ENCODE assay signal across 26 cellular contexts in genomic region chr6:3304500-3305215, GRCh38. TPM values are rescaled to one million over a fixed set of nuclear protein-coding genes. Genes with fewer than 3 reads are reported as not detected.
DNase-seq lines count a peak whose midpoint lies in the region; ATAC-seq, FAIRE-seq and TF ChIP-seq lines count a peak whose summit lies in the region.
"Had no signal": no experiment of that assay in that cellular context is flagged by ENCODE, and none has a peak within 500 bp of the region (broad histone marks: within the 10 kb centered on the region; RNA-seq: fewer than 3 reads in every experiment).

No MANE protein-coding gene starts in this region.

- H3F3A ChIP-seq in neural progenitor cell (ENCODE audit: low read depth): no peaks in the 10 kb centered on the region

- CTCF ChIA-PET in WTC11 (lab: Charles Lee): no interaction called here

- H3K27ac ChIP-seq in neural progenitor cell: no peak overlapping the region
- H3K27ac ChIP-seq in spleen: no peak overlapping the region
- no peak overlapping the region for H3K27ac ChIP-seq in WERI-Rb-1
- H3K27ac ChIP-seq in small intestine (ENCODE audit: low read depth in 1 of 2, low read length in 1 of 2): no peak overlapping the region
- H3K27ac ChIP-seq: A549; BLaER1 treated with 17β-estradiol and CSF1 and Interleukin-3, amounts not matched to agents 10 nM and 100 nM; PC-9 had no signal

- H3K27ac Mint-ChIP-seq in WTC11 (0 out of 2 replicates have a peak overlapping the region, but pooled peaks have one; percentile 26), neural progenitor cell (peak overlapping the region; percentile 17)
- H3K27ac Mint-ChIP-seq: CD4-positive, alpha-beta memory T cell had no signal

- POLR2A ChIA-PET in WTC11 (lab: Charles Lee): no interaction called here

- H3K9me3 ChIP-seq in neural progenitor cell (ENCODE audit: low read depth) (no peaks in the 10 kb centered on the region), spleen (peaks cover 0 to 5% (median 0%) of the 10 kb centered on the region in 8 donors), WERI-Rb-1 (ENCODE audit: severe bottlenecking) (peaks cover 13% of the 10 kb centered on the region), small intestine (ENCODE audit: control insufficient read depth, low read depth) (peaks cover 1% of the 10 kb centered on the region)

- intact Hi-C loops in spleen (cut with DNase I; ENCODE audit: low total_unique reads): no loop called here

- no peak overlapping the region for H3K4me2 ChIP-seq in neural progenitor cell
- H3K4me2 ChIP-seq: A549; BLaER1 treated with 17β-estradiol and CSF1 and Interleukin-3, amounts not matched to agents 10 nM and 100 nM; PC-9 had no signal

- H3K4me1 Mint-ChIP-seq in WTC11 (peaks cover 3% of the 10 kb centered on the region), neural progenitor cell (peaks cover 7% of the 10 kb centered on the region)
- H3K4me1 Mint-ChIP-seq: CD4-positive, alpha-beta memory T cell had no signal

- no peak for TF ChIP-seq POLR2A in spleen (IDR thresholded peaks at IDR 0.05)

- ATAC-seq in WTC11 (no peak), esophagus mucosa (peak; percentile 30), HG03565 (IDR thresholded peaks at IDR 0.05; ENCODE audit: unreplicated experiment) (no peak)
- ATAC-seq: A549, GM12878, HCT116 had no signal

- H4K20me1 ChIP-seq in neural progenitor cell (ENCODE audit: low read depth): no peaks in the 10 kb centered on the region
- H4K20me1 ChIP-seq: BLaER1 treated with 17β-estradiol and CSF1 and Interleukin-3, amounts not matched to agents 10 nM and 100 nM had no signal

- TF ChIP-seq CTCF in WTC11 (IDR thresholded peaks at IDR 0.05): no peak
- no peak for TF ChIP-seq CTCF in neural progenitor cell (IDR thresholded peaks at IDR 0.05)
- TF ChIP-seq CTCF in spleen (IDR thresholded peaks at IDR 0.05 in 8 of 11, conservative IDR thresholded peaks at IDR 0.05 in 3 of 11): no peak
- TF ChIP-seq CTCF in WERI-Rb-1 (IDR thresholded peaks at IDR 0.05; ENCODE audit: low read depth, low read length): no peak

- H3K9ac ChIP-seq in neural progenitor cell: no peak overlapping the region
- H3K9ac ChIP-seq: BLaER1 treated with 17β-estradiol and CSF1 and Interleukin-3, amounts not matched to agents 10 nM and 100 nM had no signal

- 86 to 93% (median 89%) methylated on average over 16 of the region's 16 CpGs for WGBS in spleen, 5 donors
- 83 to 90% (median 90%) methylated on average over 16 of the region's 16 CpGs for WGBS in small intestine, 3 donors

- FAIRE-seq in small intestine (lab: Jason Lieb, UNC): no peak
- FAIRE-seq: A549, G401.6, GM12878 had no signal

- H3K36me3 ChIP-seq in neural progenitor cell: no peaks in the 10 kb centered on the region
- H3K36me3 ChIP-seq in spleen: no peaks in the 10 kb centered on the region
- peaks cover 23% of the 10 kb centered on the region for H3K36me3 ChIP-seq in WERI-Rb-1
- peaks cover 0 to 7% of the 10 kb centered on the region in 2 donors for H3K36me3 ChIP-seq in small intestine (ENCODE audit: control insufficient read depth in 2 of 2, insufficient read depth in 2 of 2, low read length in 2 of 2)
- H3K36me3 ChIP-seq: BLaER1 treated with 17β-estradiol and CSF1 and Interleukin-3, amounts not matched to agents 10 nM and 100 nM had no signal

- H3K36me3 Mint-ChIP-seq in WTC11 (peaks cover 34% of the 10 kb centered on the region), neural progenitor cell (peaks cover 54% of the 10 kb centered on the region)

- no peak overlapping the region for H2AFZ ChIP-seq in neural progenitor cell (replicated peaks)
- H2AFZ ChIP-seq: PC-9 had no signal

- peaks cover 9% of the 10 kb centered on the region for H3K9me3 Mint-ChIP-seq in WTC11
- H3K9me3 Mint-ChIP-seq in neural progenitor cell: peaks cover 11% of the 10 kb centered on the region

- DNase-seq in WTC11 (ENCODE audit: low spot score): peak; percentile 4
- no peak for DNase-seq in neural progenitor cell (ENCODE audit: low spot score)
- peak; percentile 32 for DNase-seq in spleen
- DNase-seq in WERI-Rb-1: no peak
- DNase-seq in small intestine: no peak
- DNase-seq: AML-193; CD4-positive, alpha-beta memory T cell; COR-L47; NCI-H1105 treated with DMSO at 0.1 percent for 48 hours; NCI-H146; NCI-H1930; NCI-H2107; NCI-H446 treated with DMSO at 0.1 percent for 48 hours; NCI-H526; NCI-H82; NK-92 treated with Interleukin-12 subunit alpha and Interleukin-12 subunit beta, amount 100 ng/mL, for 24 hours; PC-9; Right ventricle myocardium superior; RPMI8226 had no signal

- no peak overlapping the region for H3K4me3 ChIP-seq in neural progenitor cell
- H3K4me3 ChIP-seq in spleen: no peak overlapping the region
- no peak overlapping the region for H3K4me3 ChIP-seq in WERI-Rb-1 (ENCODE audit: low read depth, low read length)
- H3K4me3 ChIP-seq in small intestine (ENCODE audit: low read depth in 1 of 2, low read length in 2 of 2): no peak overlapping the region
- H3K4me3 ChIP-seq: A549; BLaER1 treated with 17β-estradiol and CSF1 and Interleukin-3, amounts not matched to agents 10 nM and 100 nM; GM12878; PC-9 had no signal

- H3K27me3 ChIP-seq in neural progenitor cell (no peaks in the 10 kb centered on the region), spleen (replicated peaks in 1 of 7) (peaks cover 0 to 7% (median 0%) of the 10 kb centered on the region in 7 donors), WERI-Rb-1 (ENCODE audit: insufficient read depth, low read depth, severe bottlenecking) (no peaks in the 10 kb centered on the region), small intestine (ENCODE audit: control insufficient read depth in 2 of 2, insufficient read depth in 2 of 2, low read length in 2 of 2) (no peaks in the 10 kb centered on the region)
- H3K27me3 ChIP-seq: BLaER1 treated with 17β-estradiol and CSF1 and Interleukin-3, amounts not matched to agents 10 nM and 100 nM had no signal

- H3K27me3 Mint-ChIP-seq in WTC11 (ENCODE audit: low read depth) (no peaks in the 10 kb centered on the region), neural progenitor cell (ENCODE audit: insufficient read depth, low read depth) (peaks cover 6% of the 10 kb centered on the region)

- H3K4me3 Mint-ChIP-seq in WTC11 (no peak overlapping the region), neural progenitor cell (no peak overlapping the region)
- H3K4me3 Mint-ChIP-seq: CD4-positive, alpha-beta memory T cell had no signal

- H3K4me1 ChIP-seq in neural progenitor cell (no peaks in the 10 kb centered on the region), spleen (no peaks in the 10 kb centered on the region), small intestine (ENCODE audit: control insufficient read depth in 2 of 2, insufficient read depth in 1 of 2, low read depth in 1 of 2, low read length in 1 of 2) (no peaks in the 10 kb centered on the region)
- H3K4me1 ChIP-seq: A549 had no signal

- H3K79me2 ChIP-seq in neural progenitor cell (ENCODE audit: low read depth): no peaks in the 10 kb centered on the region

TF ChIP-seq in WTC11, 78 proteins besides CTCF, POLR2A, EP300 and RAD21:
- no peak for TF ChIP-seq EMX1 (CRISPR knock-in tag; IDR thresholded peaks at IDR 0.05)
- TF ChIP-seq KAT7 (CRISPR knock-in tag; IDR thresholded peaks at IDR 0.05; ENCODE audit: borderline replicate concordance): no peak
- no peak for TF ChIP-seq NR3C1 (CRISPR knock-in tag; conservative IDR thresholded peaks at IDR 0.05; ENCODE audit: low read depth)
- TF ChIP-seq PRRX2 (CRISPR knock-in tag; IDR thresholded peaks at IDR 0.05): no peak
- no peak for TF ChIP-seq SP1 (CRISPR knock-in tag; conservative IDR thresholded peaks at IDR 0.05)
- no peak for TF ChIP-seq ZNF121 (CRISPR knock-in tag; IDR thresholded peaks at IDR 0.05)
- no peak for TF ChIP-seq CREB1 (CRISPR knock-in tag; IDR thresholded peaks at IDR 0.05)
- no peak for TF ChIP-seq ZMAT4 (CRISPR knock-in tag; IDR thresholded peaks at IDR 0.05)
- no peak for TF ChIP-seq ZNF532 (CRISPR knock-in tag; IDR thresholded peaks at IDR 0.05; ENCODE audit: borderline replicate concordance)

RNA-seq across cellular contexts. Expression of gene PSMG4, which starts 45.9 kb away (rescaled TPM):
- 30.2 to 38.2 TPM (median 32.5 TPM) in 3 replicates for total RNA-seq in WTC11 (2021)
- 19.6 TPM for total RNA-seq in esophagus mucosa
- 15.2 and 25.3 TPM in 2 replicates for total RNA-seq in neural progenitor cell (ENCODE audit: low replicate concordance)
- 10 to 100 TPM; 12.1 to 21.0 (median 17.3) TPM for total RNA-seq in spleen
- polyA plus RNA-seq in spleen: 10 to 100 TPM; 39.0 to 41.6 (median 39.6) TPM
- 10 to 100 TPM; 24.8 to 43.8 (median 42.0) TPM for polyA plus RNA-seq in small intestine

Comparison
In these comparisons a context has a peak if more than half of its experiments do, and no peak if none do; other contexts are left out.
1. DNase-seq: peak in WTC11 (single experiment) and spleen (single experiment); none in neural progenitor cell (single experiment), WERI-Rb-1 (single experiment) and small intestine (single experiment).